17 cellular contexts compared by ENCODE assay signal in genomic region chr7:117096297-117096696, GRCh38.
DNase-seq lines count a peak whose midpoint lies in the region; ATAC-seq and TF ChIP-seq lines count a peak whose summit lies in the region.
"Had no signal": no experiment of that assay in that cellular context is flagged by ENCODE, and none has a peak within 500 bp of the region (broad histone marks: within the 10 kb centered on the region; RNA-seq: fewer than 3 reads in every experiment).

No MANE protein-coding gene starts in this region.

- no peak overlapping the region for H3K9ac ChIP-seq in SK-N-SH
- H3K9ac ChIP-seq: BLaER1 treated with 17β-estradiol and CSF1 and Interleukin-3, amounts not matched to agents 10 nM and 100 nM; GM23248 had no signal

- H3K9me3 Mint-ChIP-seq in glutamatergic neuron (ENCODE audit: unreplicated experiment), result peaks cover 2% of the 10 kb centered on the region
- no peaks in the 10 kb centered on the region for H3K9me3 Mint-ChIP-seq in osteocyte (ENCODE audit: unreplicated experiment)
- H3K9me3 Mint-ChIP-seq: CD8-positive, alpha-beta T cell had no signal

- no peak overlapping the region for H2AFZ ChIP-seq in SK-N-SH (ENCODE audit: low read depth)
- H2AFZ ChIP-seq: GM23248 had no signal

- no peaks in the 10 kb centered on the region for H3K9me2 ChIP-seq in SK-N-SH

- H3K4me2 ChIP-seq in SK-N-SH, result no peak overlapping the region

- H3K27ac ChIP-seq in SK-N-SH (ENCODE audit: low read depth in 2 of 2, low read length in 1 of 2), result peak overlapping the region; percentile 37 to 44; a peak in 3 of 4 replicates
- H3K27ac ChIP-seq: BLaER1 treated with 17β-estradiol and CSF1 and Interleukin-3, amounts not matched to agents 10 nM and 100 nM; GM23248 had no signal

- no peak for TF ChIP-seq RAD21 in SK-N-SH (IDR thresholded peaks at IDR 0.05; ENCODE audit: low read length)

- H3K9me3 ChIP-seq in SK-N-SH, result no peaks in the 10 kb centered on the region
- H3K9me3 ChIP-seq: BLaER1 treated with 17β-estradiol and CSF1 and Interleukin-3, amounts not matched to agents 10 nM and 100 nM; HAP-1 had no signal

- WGBS in SK-N-SH (ENCODE audit: low lambda C conversion rate), result 95% methylated on average over 4 of the region's 4 CpGs

- H3K36me3 Mint-ChIP-seq in glutamatergic neuron (ENCODE audit: unreplicated experiment) (no peaks in the 10 kb centered on the region), osteocyte (ENCODE audit: unreplicated experiment) (peaks cover 19% of the 10 kb centered on the region)
- H3K36me3 Mint-ChIP-seq: CD8-positive, alpha-beta T cell had no signal

- peaks cover 45% of the 10 kb centered on the region for H3K4me1 Mint-ChIP-seq in glutamatergic neuron (ENCODE audit: low read depth, unreplicated experiment)
- H3K4me1 Mint-ChIP-seq in osteocyte (ENCODE audit: unreplicated experiment), result peaks cover 26% of the 10 kb centered on the region

- H3K4me3 ChIP-seq in SK-N-SH (ENCODE audit: low read depth in 2 of 2, low read length in 1 of 2), result no peak overlapping the region
- H3K4me3 ChIP-seq: BLaER1 treated with 17β-estradiol and CSF1 and Interleukin-3, amounts not matched to agents 10 nM and 100 nM; GM23248; HAP-1 had no signal

- in situ Hi-C loops in G401 (cut with HindIII; ENCODE audit: low sequenced_read_pairs), result no loop called here

- H3K27me3 Mint-ChIP-seq in glutamatergic neuron (ENCODE audit: unreplicated experiment), result peaks cover 9% of the 10 kb centered on the region
- no peaks in the 10 kb centered on the region for H3K27me3 Mint-ChIP-seq in osteocyte (ENCODE audit: unreplicated experiment)

- peaks cover 4 to 14% of the 10 kb centered on the region in 2 experiments; a peak in 3 of 4 replicates for H3K4me1 ChIP-seq in SK-N-SH (ENCODE audit: control insufficient read depth in 1 of 2, insufficient read depth in 2 of 2, low read depth in 1 of 2, low read length in 1 of 2)
- H3K4me1 ChIP-seq: HAP-1 had no signal

- ATAC-seq in SK-N-SH treated with all-trans-retinoic acid at 6 μM for 48 hours (no peak), HG03159 (IDR thresholded peaks at IDR 0.05; ENCODE audit: unreplicated experiment) (no peak), GM18519 (IDR thresholded peaks at IDR 0.05; ENCODE audit: low FRiP score, unreplicated experiment) (no peak)
- ATAC-seq: CD8-positive, alpha-beta T cell had no signal

- H4K20me1 ChIP-seq in SK-N-SH (ENCODE audit: insufficient read depth), result no peaks in the 10 kb centered on the region

- TF ChIP-seq EP300 in SK-N-SH (IDR thresholded peaks at IDR 0.05; ENCODE audit: borderline replicate concordance in 1 of 2, low read depth in 1 of 2, low read length in 1 of 2), result no peak

- H3K27me3 ChIP-seq in SK-N-SH (ENCODE audit: insufficient read depth), result no peaks in the 10 kb centered on the region
- H3K27me3 ChIP-seq: BLaER1 treated with 17β-estradiol and CSF1 and Interleukin-3, amounts not matched to agents 10 nM and 100 nM had no signal

- CTCF ChIA-PET in SK-N-SH (lab: Yijun Ruan, JAX), result interaction anchor here (0.7 to 1.4 kb wide), 8 partner anchors 10 to 108 kb away, joined by 3 to 5 read pairs (median 3); no protein-coding TSS in a partner anchor

- peak overlapping the region; percentile 61 for H3K4me3 Mint-ChIP-seq in glutamatergic neuron (ENCODE audit: unreplicated experiment)
- H3K4me3 Mint-ChIP-seq in osteocyte (ENCODE audit: unreplicated experiment), result no peak overlapping the region
- H3K4me3 Mint-ChIP-seq: CD8-positive, alpha-beta T cell had no signal

- TF ChIP-seq CTCF in SK-N-SH (IDR thresholded peaks at IDR 0.05) (no peak), glutamatergic neuron (IDR thresholded peaks at IDR 0.05; ENCODE audit: partially characterized antibody, unreplicated experiment) (no peak), osteocyte (IDR thresholded peaks at IDR 0.05) (no peak)

- DNase-seq in SK-N-SH (no peak), G401 (ENCODE audit: low spot score) (peak; percentile 64), glutamatergic neuron (no peak), osteocyte (ENCODE audit: extremely low spot score, unreplicated experiment) (no peak), SKM-1 treated with dmso at 0.1 percent for 144 hours (lab: John Stamatoyannopoulos, UW; ENCODE audit: unreplicated experiment) (no peak)
- DNase-seq: 8988T; Calu3; CD8-positive, alpha-beta T cell; DMS53; DND-41; EL; GM23248 had no signal

- H3F3A ChIP-seq in SK-N-SH (replicated peaks; ENCODE audit: insufficient read depth), result peaks cover 19% of the 10 kb centered on the region

- POLR2A ChIA-PET in SK-N-SH (lab: Yijun Ruan, JAX), result no interaction called here

- H3K27ac Mint-ChIP-seq in glutamatergic neuron (ENCODE audit: unreplicated experiment) (peak overlapping the region; percentile 41), osteocyte (ENCODE audit: unreplicated experiment) (peak overlapping the region; percentile 52)
- H3K27ac Mint-ChIP-seq: CD8-positive, alpha-beta T cell had no signal

- no peaks in the 10 kb centered on the region for H3K36me3 ChIP-seq in SK-N-SH (replicated peaks in 1 of 2; ENCODE audit: control insufficient read depth in 1 of 2, insufficient read depth in 2 of 2, low read length in 1 of 2)
- H3K36me3 ChIP-seq: BLaER1 treated with 17β-estradiol and CSF1 and Interleukin-3, amounts not matched to agents 10 nM and 100 nM; HAP-1 had no signal

- peaks cover 6% of the 10 kb centered on the region for H3K79me2 ChIP-seq in SK-N-SH (ENCODE audit: insufficient read depth)

TF ChIP-seq in SK-N-SH, 30 proteins besides CTCF, POLR2A, EP300 and RAD21 (continues in another document):
- TF ChIP-seq RXRA (IDR thresholded peaks at IDR 0.05; ENCODE audit: borderline replicate concordance, low read depth) (no peak), GABPA (IDR thresholded peaks at IDR 0.05; ENCODE audit: low read depth) (no peak), FOXJ3 (CRISPR knock-in tag; IDR thresholded peaks at IDR 0.05) (no peak), ZBTB33 (IDR thresholded peaks at IDR 0.05; ENCODE audit: borderline replicate concordance, low read depth) (no peak)
- TF ChIP-seq, protein P1, sequence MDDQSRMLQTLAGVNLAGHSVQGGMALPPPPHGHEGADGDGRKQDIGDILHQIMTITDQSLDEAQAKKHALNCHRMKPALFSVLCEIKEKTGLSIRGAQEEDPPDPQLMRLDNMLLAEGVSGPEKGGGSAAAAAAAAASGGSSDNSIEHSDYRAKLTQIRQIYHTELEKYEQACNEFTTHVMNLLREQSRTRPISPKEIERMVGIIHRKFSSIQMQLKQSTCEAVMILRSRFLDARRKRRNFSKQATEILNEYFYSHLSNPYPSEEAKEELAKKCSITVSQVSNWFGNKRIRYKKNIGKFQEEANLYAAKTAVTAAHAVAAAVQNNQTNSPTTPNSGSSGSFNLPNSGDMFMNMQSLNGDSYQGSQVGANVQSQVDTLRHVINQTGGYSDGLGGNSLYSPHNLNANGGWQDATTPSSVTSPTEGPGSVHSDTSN (IDR thresholded peaks at IDR 0.05), result no peak

TF ChIP-seq in SK-N-SH treated with all-trans-retinoic acid at 6 μM for 48 hours, 23 proteins besides CTCF, POLR2A, EP300 and RAD21:
- no peak for TF ChIP-seq ARNTL (CRISPR knock-in tag; IDR thresholded peaks at IDR 0.05; ENCODE audit: borderline replicate concordance, low read depth)
- no peak for TF ChIP-seq TSHZ2 (CRISPR knock-in tag; IDR thresholded peaks at IDR 0.05)
- TF ChIP-seq ISL1 (CRISPR knock-in tag; IDR thresholded peaks at IDR 0.05), result no peak
